Comparison of ENCODE assay signal across 19 cellular contexts in the genomic region with DNA sequence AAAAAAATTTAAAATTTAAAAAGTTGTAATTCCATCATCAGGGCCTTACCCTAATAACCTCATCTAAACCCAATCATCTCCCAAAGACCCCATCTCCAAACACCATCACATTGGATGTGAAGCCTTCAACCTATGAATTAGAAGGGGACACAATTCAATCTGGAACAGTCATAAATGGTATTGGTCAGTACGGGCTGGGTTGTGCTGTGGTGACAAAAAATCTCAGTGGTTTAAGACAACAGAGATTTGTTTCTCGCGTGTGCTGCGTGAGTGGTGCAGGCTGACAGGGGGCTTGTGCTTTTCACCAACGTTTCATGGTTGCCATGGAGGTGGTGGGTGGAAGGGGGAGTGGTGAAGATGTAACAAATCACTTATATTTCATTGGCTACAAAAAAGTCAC.
"Had no signal": no experiment of that assay in that cellular context is flagged by ENCODE, and none has a peak within 500 bp of the region (broad histone marks: within the 10 kb centered on the region; RNA-seq: fewer than 3 reads in every experiment).

No MANE protein-coding gene starts in this region.

- DNase-seq: activated CD4-positive, alpha-beta T cell treated with anti-CD3 and anti-CD28 coated beads for 1 hour; activated CD4-positive, CD25-positive, alpha-beta regulatory T cell; activated CD8-positive, alpha-beta memory T cell treated with anti-CD3 and anti-CD28 coated beads for 24 hours; activated effector memory CD4-positive, alpha-beta T cell treated with Interleukin-2 at 50 U/mL for 16 hours; activated gamma-delta T cell; activated naive CD4-positive, alpha-beta T cell treated with Interleukin-2 at 50 U/mL for 16 hours; activated T-cell treated with anti-CD3 and anti-CD28 coated beads, Interleukin-2, amount 50 U/mL, for 24 hours; cerebellar nuclear complex; T-cell; T-helper 17 cell; T1000 had no signal

- H3K27me3 ChIP-seq: ascending aorta had no signal

- H3K4me3 ChIP-seq: ascending aorta, cardiac muscle cell had no signal

- H3K27ac ChIP-seq: ascending aorta, cardiac muscle cell, WERI-Rb-1 had no signal

- H3K9me3 ChIP-seq: ascending aorta had no signal

- H3K4me1 ChIP-seq: ascending aorta had no signal

- ATAC-seq: activated CD4-positive, CD25-positive, alpha-beta regulatory T cell treated with anti-CD3 and anti-CD28 coated beads, Interleukin-2, amount 50 U/mL, for 24 hours; activated CD8-positive, alpha-beta memory T cell treated with anti-CD3 and anti-CD28 coated beads, Interleukin-2, amount 10 ng/mL, durations not matched to agents 7 days and 5 days; activated CD8-positive, alpha-beta T cell treated with anti-CD3 and anti-CD28 coated beads, Interleukin-2, amount 10 ng/mL, durations not matched to agents 7 days and 5 days; activated naive CD8-positive, alpha-beta T cell treated with anti-CD3 and anti-CD28 coated beads, Interleukin-2, amount 50 U/mL, for 24 hours; T-cell had no signal

- H3K36me3 ChIP-seq: ascending aorta, cardiac muscle cell, WERI-Rb-1 had no signal

- FAIRE-seq: bronchial epithelial cell had no signal
